ENCODE assay signal across 10 cellular contexts in genomic region chr9:14775917-14776316, GRCh38. TPM values are rescaled to one million over a fixed set of nuclear protein-coding genes. Genes with fewer than 3 reads are reported as not detected.
"Had no signal": no experiment of that assay in that cellular context is flagged by ENCODE, and none has a peak within 500 bp of the region (broad histone marks: within the 10 kb centered on the region; RNA-seq: fewer than 3 reads in every experiment).

No MANE protein-coding gene starts in this region.

- ATAC-seq: HCT116 had no signal

- H2AFZ ChIP-seq: GM23248 had no signal

- H3K4me3 ChIP-seq: GM23248, HAP-1 had no signal

- H3K27ac ChIP-seq: GM23248 had no signal

- DNase-seq: GM23248, H7, HFFc6, KBM-7 had no signal

- H3K9me3 ChIP-seq: HAP-1 had no signal

- H3K9ac ChIP-seq: GM23248 had no signal

- H3K4me1 ChIP-seq: HAP-1 had no signal

- FAIRE-seq: HTR-8/SVneo had no signal

- H3K36me3 ChIP-seq: HAP-1 had no signal

RNA-seq across cellular contexts. Expression of gene CER1, which starts 53.4 kb away (rescaled TPM):
- total RNA-seq: GM23248, H4, HFFc6, HT-29 had no signal
- polyA plus RNA-seq: GM23248, IgD-negative memory B cell had no signal
